Comparison of ENCODE assay signal across 17 cellular contexts in genomic region chr16:67949645-67950044, GRCh38. TPM values are rescaled to one million over a fixed set of nuclear protein-coding genes. Genes with fewer than 3 reads are reported as not detected.
DNase-seq lines count a peak whose midpoint lies in the region; ATAC-seq and TF ChIP-seq lines count a peak whose summit lies in the region.
"Had no signal": no experiment of that assay in that cellular context is flagged by ENCODE, and none has a peak within 500 bp of the region (broad histone marks: within the 10 kb centered on the region; RNA-seq: fewer than 3 reads in every experiment).

No MANE protein-coding gene starts in this region.

- no peak overlapping the region for H2BK15ac ChIP-seq in mesenchymal stem cell (ENCODE audit: low read depth, poor library complexity, severe bottlenecking)

- H3K18ac ChIP-seq in mesenchymal stem cell (ENCODE audit: low read depth in 1 of 2, low read length in 2 of 2): no peak overlapping the region

- TF ChIP-seq CTCF in 22Rv1 (IDR thresholded peaks at IDR 0.05) (no peak), Calu3 (IDR thresholded peaks at IDR 0.05; ENCODE audit: unreplicated experiment) (no peak)

- no peak for ATAC-seq in activated CD4-positive, alpha-beta T cell treated with anti-CD3 and anti-CD28 coated beads for 36 hours
- ATAC-seq: GM23338 had no signal

- TF ChIP-seq POLR2A in Raji (IDR thresholded peaks at IDR 0.05; ENCODE audit: insufficient read depth, low read depth, low read length): peak; percentile 31; the same call in 1 of the 2 replicates

- no peak overlapping the region for H2AK5ac ChIP-seq in mesenchymal stem cell (ENCODE audit: low read length, severe bottlenecking)

- H2BK120ac ChIP-seq in mesenchymal stem cell (ENCODE audit: low read depth, low read length): no peak overlapping the region

- H4K91ac ChIP-seq in mesenchymal stem cell (ENCODE audit: low read length): peak overlapping the region; percentile 21

- BruUV-seq in Calu3 (replicated peaks; lab: Mats Ljungman, UMichigan): no TSS peak

- H3K4me3 ChIP-seq in mesenchymal stem cell (ENCODE audit: insufficient read depth in 1 of 2, low read depth in 1 of 2, low read length in 2 of 2): no peak overlapping the region
- H3K4me3 ChIP-seq: GM23338 had no signal

- CTCF ChIA-PET in Calu3 (lab: Charles Lee): interaction anchor here (1.1 kb wide), 1 partner anchor 8 kb away, joined by 4 read pairs; no protein-coding TSS in a partner anchor
- CTCF ChIA-PET in activated CD4-positive, alpha-beta T cell treated with anti-CD3 and anti-CD28 coated beads for 36 hours (lab: Charles Lee): interaction anchor here (0.7 kb wide), 1 partner anchor 16 kb away, joined by 3 read pairs; no protein-coding TSS in a partner anchor

- peak overlapping the region; percentile 56 for H3K27ac Mint-ChIP-seq in Calu3 (ENCODE audit: unreplicated experiment)
- H3K27ac Mint-ChIP-seq in activated CD4-positive, alpha-beta T cell treated with anti-CD3 and anti-CD28 coated beads for 36 hours: no peak overlapping the region
- H3K27ac Mint-ChIP-seq: CD8-positive, alpha-beta memory T cell; GM23338 had no signal

- 97% methylated on average over 11 of the region's 11 CpGs for WGBS in mesenchymal stem cell

- no peak overlapping the region for H2AFZ ChIP-seq in mesenchymal stem cell (ENCODE audit: low read depth, low read length)
- H2AFZ ChIP-seq: GM23338 had no signal

- POLR2A ChIA-PET in activated CD4-positive, alpha-beta T cell treated with anti-CD3 and anti-CD28 coated beads for 36 hours (lab: Charles Lee): interaction anchor here (0.9 kb wide), 1 partner anchor 10 kb away, joined by 4 read pairs; no protein-coding TSS in a partner anchor

- DNase-seq in Calu3 (no peak), mesenchymal stem cell (no peak), NCI-H2171 (lab: John Stamatoyannopoulos, UW) (no peak), dedifferentiated amniotic fluid mesenchymal stem cell (ENCODE audit: extremely low spot score) (no peak)
- no peak for DNase-seq in activated CD4-positive, alpha-beta T cell treated with anti-CD3 and anti-CD28 coated beads for 36 hours
- DNase-seq in activated CD4-positive, alpha-beta T cell treated with anti-CD3 and anti-CD28 coated beads, Interleukin-2, amount 50 U/mL, for 1 hour: no peak
- DNase-seq: Caco-2; CD8-positive, alpha-beta memory T cell; DMS53; GF-D8; H7 had no signal

- no peak overlapping the region for H3K4ac ChIP-seq in mesenchymal stem cell (ENCODE audit: low read depth in 1 of 2, low read length in 2 of 2)

- no peak overlapping the region for H3K23ac ChIP-seq in mesenchymal stem cell (ENCODE audit: low read length in 2 of 2)

- H3K36me3 Mint-ChIP-seq in Calu3 (ENCODE audit: insufficient read depth, unreplicated experiment): peaks cover 59% of the 10 kb centered on the region
- H3K36me3 Mint-ChIP-seq in activated CD4-positive, alpha-beta T cell treated with anti-CD3 and anti-CD28 coated beads for 36 hours (ENCODE audit: low read depth): peaks cover 9% of the 10 kb centered on the region

- no peak overlapping the region for H2BK12ac ChIP-seq in mesenchymal stem cell (ENCODE audit: low read length in 2 of 2)

- H3K27ac ChIP-seq in 22Rv1 (0 out of 2 replicates have a peak overlapping the region, but pooled peaks have one; percentile 4), mesenchymal stem cell (ENCODE audit: low read length, poor library complexity, severe bottlenecking) (no peak overlapping the region)

- no peaks in the 10 kb centered on the region for H3K27me3 Mint-ChIP-seq in Calu3 (ENCODE audit: unreplicated experiment)
- no peaks in the 10 kb centered on the region for H3K27me3 Mint-ChIP-seq in activated CD4-positive, alpha-beta T cell treated with anti-CD3 and anti-CD28 coated beads for 36 hours
- H3K27me3 Mint-ChIP-seq: CD8-positive, alpha-beta memory T cell had no signal

- peaks cover 9% of the 10 kb centered on the region for H3K4me1 Mint-ChIP-seq in Calu3 (ENCODE audit: low read depth, unreplicated experiment)
- H3K4me1 Mint-ChIP-seq in activated CD4-positive, alpha-beta T cell treated with anti-CD3 and anti-CD28 coated beads for 36 hours: no peaks in the 10 kb centered on the region
- H3K4me1 Mint-ChIP-seq: CD8-positive, alpha-beta memory T cell; GM23338 had no signal

- no peak overlapping the region for H3K4me2 ChIP-seq in mesenchymal stem cell (ENCODE audit: low read length, poor library complexity, severe bottlenecking)
- H3K4me2 ChIP-seq: GM23338 had no signal

- no peak overlapping the region for H2BK5ac ChIP-seq in mesenchymal stem cell (ENCODE audit: low read depth, low read length, poor library complexity, severe bottlenecking)

- intact Hi-C loops in Calu3 (cut with micrococcal nuclease; ENCODE audit: unreplicated experiment): no loop called here
- intact Hi-C loops in activated CD4-positive, alpha-beta T cell treated with anti-CD3 and anti-CD28 coated beads for 36 hours (cut with DNase I, micrococcal nuclease): no loop called here

- no peak overlapping the region for H3K9ac ChIP-seq in mesenchymal stem cell (ENCODE audit: low read length)

- no peak overlapping the region for H4K8ac ChIP-seq in mesenchymal stem cell (ENCODE audit: low read length)

- H3K36me3 ChIP-seq in mesenchymal stem cell (ENCODE audit: control insufficient read depth in 1 of 2, insufficient read depth in 2 of 2, low read depth in 1 of 2, low read length in 2 of 2): peaks cover 93% of the 10 kb centered on the region in 2 experiments

- no peaks in the 10 kb centered on the region for H3K9me3 Mint-ChIP-seq in Calu3 (ENCODE audit: low read depth, unreplicated experiment)
- no peaks in the 10 kb centered on the region for H3K9me3 Mint-ChIP-seq in activated CD4-positive, alpha-beta T cell treated with anti-CD3 and anti-CD28 coated beads for 36 hours (ENCODE audit: low read depth)
- H3K9me3 Mint-ChIP-seq: CD8-positive, alpha-beta memory T cell; GM23338 had no signal

- H3K27me3 ChIP-seq in mesenchymal stem cell (ENCODE audit: control insufficient read depth in 1 of 2, insufficient read depth in 1 of 2, low read length in 2 of 2): no peaks in the 10 kb centered on the region

- H3K4me1 ChIP-seq in mesenchymal stem cell (ENCODE audit: control insufficient read depth, insufficient read depth, low read depth, low read length): peaks cover 6% of the 10 kb centered on the region
- H3K4me1 ChIP-seq: Caco-2 had no signal

- peaks cover 59% of the 10 kb centered on the region for H3K79me1 ChIP-seq in mesenchymal stem cell (replicated peaks; ENCODE audit: low read length, poor library complexity, severe bottlenecking)

- no peak overlapping the region for H3K4me3 Mint-ChIP-seq in Calu3 (ENCODE audit: low read depth, unreplicated experiment)
- no peak overlapping the region for H3K4me3 Mint-ChIP-seq in activated CD4-positive, alpha-beta T cell treated with anti-CD3 and anti-CD28 coated beads for 36 hours
- H3K4me3 Mint-ChIP-seq: CD8-positive, alpha-beta memory T cell; GM23338 had no signal

- H3K9me3 ChIP-seq in mesenchymal stem cell (ENCODE audit: control insufficient read depth, low read length): no peaks in the 10 kb centered on the region
- H3K9me3 ChIP-seq: Caco-2 had no signal

- H3K14ac ChIP-seq in mesenchymal stem cell (ENCODE audit: low read length in 2 of 2): no peak overlapping the region

RNA-seq across cellular contexts. Expression of gene LCAT, which starts 5.7 kb away (rescaled TPM):
- 14.7 and 15.2 TPM in 2 replicates for total RNA-seq in Calu3 (2022)
- polyA plus RNA-seq in mesenchymal stem cell (2013, experiment 1 of 2): 11.5 TPM
- 10.8 TPM for polyA plus RNA-seq in mesenchymal stem cell (2013, experiment 2 of 2)
- 1 to 10 TPM; 9.1 to 9.9 TPM for total RNA-seq in activated CD4-positive, alpha-beta T cell treated with anti-CD3 and anti-CD28 coated beads for 36 hours

RNA-seq across cellular contexts. Expression of gene PSMB10, which starts 13.0 kb away (rescaled TPM):
- 79.3 and 103 TPM in 2 replicates for total RNA-seq in Calu3 (2022)
- 102 TPM for polyA plus RNA-seq in mesenchymal stem cell (2013, experiment 1 of 2)
- 104 TPM for polyA plus RNA-seq in mesenchymal stem cell (2013, experiment 2 of 2)
- total RNA-seq in activated CD4-positive, alpha-beta T cell treated with anti-CD3 and anti-CD28 coated beads for 36 hours: 100 to 1,000 TPM; 123 to 195 TPM

RNA-seq across cellular contexts. Expression of gene CTRL, which starts 18.0 kb away (rescaled TPM):
- total RNA-seq in Calu3 (2022): 2.6 and 3.4 TPM in 2 replicates
- 0.43 TPM for polyA plus RNA-seq in mesenchymal stem cell (2013, experiment 1 of 2)
- polyA plus RNA-seq in mesenchymal stem cell (2013, experiment 2 of 2): 0.38 TPM
- 1 to 10 TPM; 2.5 to 3.5 TPM for total RNA-seq in activated CD4-positive, alpha-beta T cell treated with anti-CD3 and anti-CD28 coated beads for 36 hours

RNA-seq across cellular contexts. Expression of gene SLC12A4, which starts 18.8 kb away (rescaled TPM):
- 31.7 and 38.0 TPM in 2 replicates for total RNA-seq in Calu3 (2022)
- 43.9 TPM for polyA plus RNA-seq in mesenchymal stem cell (2013, experiment 1 of 2)
- polyA plus RNA-seq in mesenchymal stem cell (2013, experiment 2 of 2): 45.1 TPM
- total RNA-seq in activated CD4-positive, alpha-beta T cell treated with anti-CD3 and anti-CD28 coated beads for 36 hours: 10 to 100 TPM; 21.8 to 25.8 TPM

RNA-seq across cellular contexts. Expression of gene DPEP3, which starts 30.7 kb away (rescaled TPM):
- total RNA-seq in Calu3 (2022): not detected in 2 replicates
- polyA plus RNA-seq in mesenchymal stem cell (2013, experiment 1 of 2): not detected
- polyA plus RNA-seq in mesenchymal stem cell (2013, experiment 2 of 2): not detected
- total RNA-seq in activated CD4-positive, alpha-beta T cell treated with anti-CD3 and anti-CD28 coated beads for 36 hours: under 1 TPM in 1 of 2 experiments, not detected in 1; 0.11 TPM
- total RNA-seq: Caco-2, HT-29 had no signal
- polyA plus RNA-seq: AG04450, BJ had no signal
